ENCODE assay signal across 29 cellular contexts in the genomic region with DNA sequence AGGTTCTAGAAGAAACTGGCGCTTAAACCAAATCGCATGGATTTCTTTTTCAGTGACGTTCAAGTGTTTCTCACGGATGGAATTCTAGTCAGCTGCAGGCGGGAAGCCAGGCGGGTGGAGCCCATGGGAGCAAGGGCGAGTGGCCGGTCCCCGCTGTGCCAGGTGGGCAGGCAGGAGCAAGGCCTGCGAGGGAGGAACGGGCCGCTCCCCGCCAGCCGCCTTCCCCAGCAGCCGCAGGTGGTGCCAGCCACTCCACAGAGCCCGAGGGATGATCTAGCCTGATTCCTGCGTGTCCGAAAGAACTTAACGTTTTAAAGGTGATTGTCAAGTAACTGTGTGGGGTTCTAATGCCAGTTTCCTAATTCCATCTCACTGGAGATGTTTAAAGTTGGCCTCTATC.
"Had no signal": no experiment of that assay in that cellular context is flagged by ENCODE, and none has a peak within 500 bp of the region (broad histone marks: within the 10 kb centered on the region; RNA-seq: fewer than 3 reads in every experiment).

No MANE protein-coding gene starts in this region.

- H3K27ac Mint-ChIP-seq: activated B cell treated with CpG ODN at 0.5 μM for 24 hours; activated CD4-positive, alpha-beta memory T cell treated with anti-CD3 and anti-CD28 coated beads for 36 hours; activated naive CD8-positive, alpha-beta T cell; activated T-helper 1 cell treated with anti-CD3 and anti-CD28 coated beads, Interleukin-12 subunit alpha, Interleukin-12 subunit beta, Interleukin-2, Interleukin-4 antibody, amounts not matched to agents 30 ng/mL and 10 ng/mL and 1 ng/mL, durations not matched to agents 14 hours and 24 hours and 36 hours; endodermal cell; mesothelial cell of epicardium; nephron; T-helper 2 cell treated with Interferon-gamma antibody and Interleukin-4, amounts not matched to agents 5 μg/mL and 100 μg/mL, for 36 hours had no signal

- H3K9me3 Mint-ChIP-seq: activated B cell treated with CpG ODN at 0.5 μM for 24 hours; activated CD4-positive, alpha-beta memory T cell treated with anti-CD3 and anti-CD28 coated beads for 36 hours; activated T-helper 1 cell treated with anti-CD3 and anti-CD28 coated beads, Interleukin-12 subunit alpha, Interleukin-12 subunit beta, Interleukin-2, Interleukin-4 antibody, amounts not matched to agents 30 ng/mL and 10 ng/mL and 1 ng/mL, durations not matched to agents 14 hours and 24 hours and 36 hours; central memory CD8-positive, alpha-beta T cell; endodermal cell; mesothelial cell of epicardium; nephron; T-helper 2 cell treated with Interferon-gamma antibody and Interleukin-4, amounts not matched to agents 5 μg/mL and 100 μg/mL, for 36 hours had no signal

- H3K9me3 ChIP-seq: body of pancreas, colonic mucosa, lower lobe of right lung, upper lobe of right lung had no signal

- H3K4me1 ChIP-seq: body of pancreas, colonic mucosa, lower lobe of right lung, upper lobe of right lung had no signal

- H3K27me3 Mint-ChIP-seq: activated B cell treated with CpG ODN at 0.5 μM for 24 hours; activated CD4-positive, alpha-beta memory T cell treated with anti-CD3 and anti-CD28 coated beads for 36 hours; activated naive CD8-positive, alpha-beta T cell; central memory CD8-positive, alpha-beta T cell had no signal

- H3K27ac ChIP-seq: body of pancreas, colonic mucosa, lower lobe of right lung, upper lobe of right lung had no signal

- DNase-seq: activated B cell treated with CpG ODN at 0.5 μM for 24 hours; activated CD4-positive, alpha-beta memory T cell treated with anti-CD3 and anti-CD28 coated beads for 36 hours; activated CD4-positive, alpha-beta T cell treated with anti-CD3 and anti-CD28 coated beads for 4 hours; activated gamma-delta T cell treated with Interleukin-2 at 50 U/mL for 16 hours; activated T-cell treated with anti-CD3 and anti-CD28 coated beads for 4 hours; amygdala; body of pancreas; colonic mucosa; endodermal cell; erythroblast; foreskin melanocyte; glutamatergic neuron; hippocampal formation; left colon; lower lobe of right lung; nucleus accumbens; stimulated activated CD4-positive, alpha-beta T cell treated with anti-CD3 and anti-CD28 coated beads, Interleukin-12 subunit alpha, Interleukin-12 subunit beta, amount 100 ng/mL, for 4 hours; stimulated activated CD4-positive, alpha-beta T cell treated with anti-CD3 and anti-CD28 coated beads, Interleukin-1b, Interleukin-23, amount 100 ng/mL, for 48 hours; stimulated activated CD8-positive, alpha-beta memory T cell treated with anti-CD3 and anti-CD28 coated beads, Interleukin-4, amount 100 ng/mL, for 48 hours; stimulated activated naive CD4-positive, alpha-beta T cell; upper lobe of right lung had no signal

- H3K4me3 Mint-ChIP-seq: activated B cell treated with CpG ODN at 0.5 μM for 24 hours; activated CD4-positive, alpha-beta memory T cell treated with anti-CD3 and anti-CD28 coated beads for 36 hours; activated naive CD8-positive, alpha-beta T cell; activated T-helper 1 cell treated with anti-CD3 and anti-CD28 coated beads, Interleukin-12 subunit alpha, Interleukin-12 subunit beta, Interleukin-2, Interleukin-4 antibody, amounts not matched to agents 30 ng/mL and 10 ng/mL and 1 ng/mL, durations not matched to agents 14 hours and 24 hours and 36 hours; central memory CD8-positive, alpha-beta T cell; endodermal cell; mesothelial cell of epicardium; nephron; T-helper 2 cell treated with Interferon-gamma antibody and Interleukin-4, amounts not matched to agents 5 μg/mL and 100 μg/mL, for 36 hours had no signal

- ATAC-seq: body of pancreas, left colon, upper lobe of right lung had no signal

- H3K27me3 ChIP-seq: body of pancreas, colonic mucosa, upper lobe of right lung had no signal

- FAIRE-seq: islet of Langerhans, TTC549 had no signal

- H3K4me1 Mint-ChIP-seq: activated B cell treated with CpG ODN at 0.5 μM for 24 hours, endodermal cell, mesothelial cell of epicardium, nephron had no signal

- H3K4me3 ChIP-seq: body of pancreas, colonic mucosa, lower lobe of right lung, upper lobe of right lung had no signal
